20 cellular contexts compared by ENCODE assay signal in the genomic region with DNA sequence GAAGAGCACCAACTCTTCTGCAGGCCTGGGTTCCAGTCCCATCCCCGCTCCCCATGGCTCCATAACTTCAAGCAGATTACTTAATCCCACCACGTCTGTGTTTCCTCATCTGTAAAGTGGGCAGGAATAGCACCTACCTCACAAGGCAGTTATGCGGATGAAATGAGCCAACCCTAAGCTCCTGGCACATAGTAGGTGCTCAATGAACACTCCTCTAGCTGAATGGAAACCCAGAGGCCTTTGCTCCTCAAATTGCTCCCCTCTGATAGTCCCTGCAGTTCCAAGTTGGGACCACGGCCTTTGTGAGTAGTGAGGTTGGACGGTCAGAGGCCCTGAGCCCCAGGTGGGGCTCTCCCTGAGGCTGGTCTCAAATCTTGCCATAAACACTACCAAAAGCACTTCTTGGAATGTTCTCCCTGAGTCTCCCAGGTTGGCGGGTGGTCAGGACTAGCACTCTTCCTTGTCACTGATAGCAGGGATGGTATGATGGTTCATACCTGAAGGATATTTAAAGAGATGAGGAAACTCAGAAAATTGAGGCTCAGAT. TPM values are rescaled to one million over a fixed set of nuclear protein-coding genes. Genes with fewer than 3 reads are reported as not detected.
DNase-seq lines count a peak whose midpoint lies in the region; ATAC-seq, FAIRE-seq and TF ChIP-seq lines count a peak whose summit lies in the region.
"Had no signal": no experiment of that assay in that cellular context is flagged by ENCODE, and none has a peak within 500 bp of the region (broad histone marks: within the 10 kb centered on the region; RNA-seq: fewer than 3 reads in every experiment).

No MANE protein-coding gene starts in this region.

- H3K27me3 ChIP-seq in lower lobe of right lung (ENCODE audit: low read depth): no peaks in the 10 kb centered on the region
- H3K27me3 ChIP-seq in gastrocnemius medialis: no peaks in the 10 kb centered on the region
- H3K27me3 ChIP-seq: MG63 had no signal

- no peak for TF ChIP-seq CTCF in A549 (IDR thresholded peaks at IDR 0.05)
- no peak for TF ChIP-seq CTCF in coronary artery (IDR thresholded peaks at IDR 0.05)
- TF ChIP-seq CTCF in lower lobe of right lung (IDR thresholded peaks at IDR 0.05): no peak
- TF ChIP-seq CTCF in gastrocnemius medialis (IDR thresholded peaks at IDR 0.05 in 4 of 5, conservative IDR thresholded peaks at IDR 0.05 in 1 of 5): no peak

- H3K4me2 ChIP-seq in A549: peak overlapping the region; percentile 36; the same call in 2 of the 3 replicates
- H3K4me2 ChIP-seq: PC-9 had no signal

- H3K27ac ChIP-seq in A549 (peak overlapping the region in 1 of 2 experiments; percentile 61; a peak in 3 of 6 replicates), coronary artery (peak overlapping the region; percentile 84 to 93), lower lobe of right lung (no peak overlapping the region), gastrocnemius medialis (peak overlapping the region; percentile 85 to 98 (median 90))
- H3K27ac ChIP-seq: PC-9 had no signal

- WGBS in A549 (ENCODE audit: missing lambda C conversion rate): 80% methylated on average over 5 of the region's 6 CpGs

- H3K36me3 ChIP-seq in lower lobe of right lung (no peaks in the 10 kb centered on the region), gastrocnemius medialis (no peaks in the 10 kb centered on the region)
- H3K36me3 ChIP-seq: MG63 had no signal

- POLR2A ChIA-PET in A549 (lab: Yijun Ruan, JAX): no interaction called here

- no peak for FAIRE-seq in A549 (lab: Jason Lieb, UNC)
- FAIRE-seq: GM12892, H1 had no signal

- no peak for ATAC-seq in A549
- no peak for ATAC-seq in lower lobe of right lung
- no peak for ATAC-seq in gastrocnemius medialis
- no peak for ATAC-seq in GM21529 (IDR thresholded peaks at IDR 0.05; ENCODE audit: unreplicated experiment)

- H3K9me3 ChIP-seq in A549 (no peaks in the 10 kb centered on the region), lower lobe of right lung (no peaks in the 10 kb centered on the region), gastrocnemius medialis (no peaks in the 10 kb centered on the region)
- H3K9me3 ChIP-seq: MG63 had no signal

- TF ChIP-seq RAD21 in A549 (conservative IDR thresholded peaks at IDR 0.05 in 1 of 2, IDR thresholded peaks at IDR 0.05 in 1 of 2): no peak

- TF ChIP-seq POLR2A in A549 (IDR thresholded peaks at IDR 0.05; ENCODE audit: low read length) (no peak), gastrocnemius medialis (IDR thresholded peaks at IDR 0.05) (no peak)

- intact Hi-C loops in lower lobe of right lung (cut with DNase I): no loop called here
- intact Hi-C loops in gastrocnemius medialis (cut with DNase I; ENCODE audit: low total_unique reads): loop anchor here (5.0 kb wide), 1 partner anchor 42 kb away; no protein-coding TSS in a partner anchor

- TF ChIP-seq EP300 in A549 (IDR thresholded peaks at IDR 0.05): no peak

- DNase-seq in A549 (ENCODE audit: low read depth in 1 of 2, low spot score in 1 of 2) (no peak), coronary artery (ENCODE audit: low spot score) (no peak), lower lobe of right lung (peak; percentile 3), gastrocnemius medialis (no peak), HCEC 1CT (no peak), NCI-H2107 treated with DMSO at 0.1 percent for 48 hours (lab: John Stamatoyannopoulos, UW; ENCODE audit: unreplicated experiment) (no peak)
- DNase-seq in activated effector memory CD4-positive, alpha-beta T cell treated with Interleukin-2 at 50 U/mL for 16 hours: no peak
- DNase-seq: Calu3, DMS79, MG63, NCI-H1105, NCI-H1930, NCI-H2171 treated with DMSO at 0.1 percent for 48 hours, NCI-H774, PC-9 had no signal

- in situ Hi-C loops in gastrocnemius medialis (cut with MboI; ENCODE audit: low sequenced_read_pairs in 4 of 4): no loop called here

- H3K4me3 ChIP-seq in A549 (no peak overlapping the region), coronary artery (no peak overlapping the region), lower lobe of right lung (no peak overlapping the region), gastrocnemius medialis (no peak overlapping the region)
- H3K4me3 ChIP-seq: MG63, PC-9 had no signal

- H3K4me1 ChIP-seq in A549 (peaks cover 25% of the 10 kb centered on the region), lower lobe of right lung (peaks cover 17% of the 10 kb centered on the region), gastrocnemius medialis (peaks cover 51 to 67% of the 10 kb centered on the region in 2 donors)

- CTCF ChIA-PET in A549 (lab: Yijun Ruan, JAX): interaction anchor here (1.3 kb wide), 1 partner anchor 10 kb away, joined by 4 read pairs; no protein-coding TSS in a partner anchor

TF ChIP-seq in A549, 52 proteins besides CTCF, POLR2A, EP300 and RAD21:
- TF ChIP-seq HMGXB4 (CRISPR knock-in tag; IDR thresholded peaks at IDR 0.05; ENCODE audit: borderline replicate concordance): no peak
- TF ChIP-seq JUNB (IDR thresholded peaks at IDR 0.05): no peak
- no peak for TF ChIP-seq RCOR1 (IDR thresholded peaks at IDR 0.05; ENCODE audit: low read depth, low read length)
- TF ChIP-seq ZNF302 (CRISPR knock-in tag; IDR thresholded peaks at IDR 0.05): no peak
- TF ChIP-seq POLR2AphosphoS2 (conservative IDR thresholded peaks at IDR 0.05; ENCODE audit: low read length): no peak
- no peak for TF ChIP-seq HEYL (CRISPR knock-in tag; IDR thresholded peaks at IDR 0.05)
- TF ChIP-seq GATA3 (IDR thresholded peaks at IDR 0.05; ENCODE audit: borderline replicate concordance): no peak
- no peak for TF ChIP-seq KDM1A (IDR thresholded peaks at IDR 0.05; ENCODE audit: low read depth)
- TF ChIP-seq HOXB5 (CRISPR knock-in tag; IDR thresholded peaks at IDR 0.05): no peak
- TF ChIP-seq TP53 (CRISPR knock-in tag; IDR thresholded peaks at IDR 0.05): no peak
- TF ChIP-seq, protein P1, sequence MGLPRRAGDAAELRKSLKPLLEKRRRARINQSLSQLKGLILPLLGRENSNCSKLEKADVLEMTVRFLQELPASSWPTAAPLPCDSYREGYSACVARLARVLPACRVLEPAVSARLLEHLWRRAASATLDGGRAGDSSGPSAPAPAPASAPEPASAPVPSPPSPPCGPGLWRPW (IDR thresholded peaks at IDR 0.05): no peak
- no peak for TF ChIP-seq FOSL2 (IDR thresholded peaks at IDR 0.05)
- no peak for TF ChIP-seq FOSL2 (CRISPR knock-in tag; IDR thresholded peaks at IDR 0.05)
- TF ChIP-seq FOXS1 (CRISPR knock-in tag; IDR thresholded peaks at IDR 0.05): no peak
- no peak for TF ChIP-seq RNF2 (IDR thresholded peaks at IDR 0.05; ENCODE audit: borderline replicate concordance, low read depth)
- TF ChIP-seq, protein P2, sequence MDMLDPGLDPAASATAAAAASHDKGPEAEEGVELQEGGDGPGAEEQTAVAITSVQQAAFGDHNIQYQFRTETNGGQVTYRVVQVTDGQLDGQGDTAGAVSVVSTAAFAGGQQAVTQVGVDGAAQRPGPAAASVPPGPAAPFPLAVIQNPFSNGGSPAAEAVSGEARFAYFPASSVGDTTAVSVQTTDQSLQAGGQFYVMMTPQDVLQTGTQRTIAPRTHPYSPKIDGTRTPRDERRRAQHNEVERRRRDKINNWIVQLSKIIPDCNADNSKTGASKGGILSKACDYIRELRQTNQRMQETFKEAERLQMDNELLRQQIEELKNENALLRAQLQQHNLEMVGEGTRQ (IDR thresholded peaks at IDR 0.05): no peak
- TF ChIP-seq HOXB13 (CRISPR knock-in tag; IDR thresholded peaks at IDR 0.05; ENCODE audit: low read depth): no peak
- no peak for TF ChIP-seq ZC3H11A (IDR thresholded peaks at IDR 0.05)
- no peak for TF ChIP-seq CHD2 (IDR thresholded peaks at IDR 0.05; ENCODE audit: low read length, partially characterized antibody)
- no peak for TF ChIP-seq EHF (CRISPR knock-in tag; IDR thresholded peaks at IDR 0.05)

RNA-seq across cellular contexts. Expression of gene SYNPO, which starts 35.5 kb away (rescaled TPM):
- 13.7 and 20.7 TPM in 2 replicates for polyA plus RNA-seq in A549 (2011; rRNA removed)
- polyA plus RNA-seq in A549 (2012; cell fraction: cytosol; rRNA removed): 12.2 and 15.7 TPM in 2 replicates
- 28.5 and 29.0 TPM in 2 replicates for polyA plus RNA-seq in A549 (2012; cell fraction: nucleus; rRNA removed)
- 33.9 to 43.8 TPM (median 37.1 TPM) in 3 replicates for polyA plus RNA-seq in A549 (2017; fragmentation: RNase III; extraction: RNeasy Plus Mini Kit Qiagen cat#74134 plus additional on column Dnase treatment)
- polyA minus RNA-seq in A549 (2011; rRNA and poly(A)+ RNA removed): 51.4 and 51.7 TPM in 2 replicates
- 90.6 TPM for total RNA-seq in lower lobe of right lung
- 100 to 1,000 TPM; 419 to 569 (median 539) TPM for total RNA-seq in gastrocnemius medialis

RNA-seq across cellular contexts. Expression of gene MYOZ3, which starts 56.1 kb away (rescaled TPM):
- polyA plus RNA-seq in A549 (2011; rRNA removed) (0.06 and 0.13 TPM in 2 replicates), A549 (2017; fragmentation: RNase III; extraction: RNeasy Plus Mini Kit Qiagen cat#74134 plus additional on column Dnase treatment) (0.07 to 0.12 TPM (median 0.09 TPM) in 3 replicates)
- 0.06 and 0.07 TPM in 2 replicates for polyA plus RNA-seq in A549 (2012; cell fraction: cytosol; rRNA removed)
- 0.04 and 0.18 TPM in 2 replicates for polyA plus RNA-seq in A549 (2012; cell fraction: nucleus; rRNA removed)
- 0.04 TPM in 1 of 2 replicates, not detected in the other for polyA minus RNA-seq in A549 (2011; rRNA and poly(A)+ RNA removed)
- total RNA-seq in lower lobe of right lung (0.92 TPM), gastrocnemius medialis (10 to 100 TPM in 3 of 4 donors, 1 to 10 TPM in 1; 4.8 to 12.6 (median 11.3) TPM)
- total RNA-seq: Calu3, G401, NCI-H460, PC-9 had no signal
